8 cellular contexts compared by ENCODE assay signal in the genomic region with DNA sequence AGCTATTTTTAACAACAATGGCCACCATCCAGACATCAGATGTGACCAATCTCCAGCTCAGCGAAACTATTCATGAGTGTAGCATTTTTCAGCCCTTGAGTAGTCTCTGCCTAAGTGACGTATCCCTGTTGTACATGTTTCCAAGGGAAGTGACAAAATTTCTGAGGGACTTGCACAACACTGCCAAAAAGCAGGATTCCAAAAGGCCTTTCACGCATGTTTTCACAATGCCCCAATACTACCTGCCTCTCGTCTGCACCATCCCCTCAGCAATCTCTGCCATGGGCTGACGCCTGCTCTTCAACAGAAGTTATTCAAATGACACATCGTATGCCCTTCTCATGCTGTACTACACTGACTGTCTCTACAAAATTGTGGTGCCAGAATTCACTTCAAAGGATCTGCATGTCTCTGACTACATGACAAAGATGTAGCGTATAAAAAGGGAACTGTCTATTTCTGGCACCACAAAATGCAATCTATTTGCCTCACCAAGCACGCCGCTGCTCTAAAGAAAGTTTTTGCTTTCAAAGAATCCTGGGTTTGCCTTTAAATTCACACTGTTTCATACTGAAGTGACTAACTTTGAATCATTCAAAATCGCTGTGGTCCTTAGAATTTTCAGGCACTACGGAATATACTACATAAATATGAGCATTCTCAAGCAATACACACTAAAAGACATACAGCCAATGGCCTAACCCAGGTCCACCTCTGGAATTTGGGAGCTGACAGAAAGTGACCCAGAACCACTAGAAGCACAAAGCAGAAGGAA. TPM values are rescaled to one million over a fixed set of nuclear protein-coding genes. Genes with fewer than 3 reads are reported as not detected.
DNase-seq lines count a peak whose midpoint lies in the region; ATAC-seq lines count a peak whose summit lies in the region.

No MANE protein-coding gene starts in this region.

- CTCF ChIA-PET in activated CD4-positive, alpha-beta memory T cell treated with anti-CD3 and anti-CD28 coated beads for 36 hours (lab: Charles Lee) = interaction anchor here (0.6 to 0.9 kb wide), 2 partner anchors 20 to 53 kb away, joined by 3 read pairs; no protein-coding TSS in a partner anchor
- CTCF ChIA-PET in activated CD4-positive, alpha-beta memory T cell treated with anti-CD3 and anti-CD28 coated beads, Interleukin-2, amount 10 ng/mL, durations not matched to agents 7 days and 5 days (lab: Charles Lee) = no interaction called here

- ATAC-seq in activated naive CD4-positive, alpha-beta T cell treated with anti-CD3 and anti-CD28 coated beads, Interleukin-2, amount 50 U/mL, for 72 hours = peak; percentile 88 to 94
- ATAC-seq in left cardiac atrium (peak; percentile 84 to 88), HG02678 (IDR thresholded peaks at IDR 0.05; ENCODE audit: unreplicated experiment) (no peak), HG02763 (IDR thresholded peaks at IDR 0.05; ENCODE audit: unreplicated experiment) (no peak)

- no peak overlapping the region for H3K4me3 Mint-ChIP-seq in activated CD4-positive, alpha-beta memory T cell treated with anti-CD3 and anti-CD28 coated beads for 36 hours
- H3K4me3 Mint-ChIP-seq in activated CD4-positive, alpha-beta memory T cell treated with anti-CD3 and anti-CD28 coated beads, Interleukin-2, amount 10 ng/mL, durations not matched to agents 7 days and 5 days = no peak overlapping the region
- H3K4me3 Mint-ChIP-seq in stimulated activated naive CD8-positive, alpha-beta T cell treated with anti-CD3 and anti-CD28 coated beads, Interleukin-15, Interleukin-2, amounts not matched to agents 100 ng/mL and 50 ng/mL, for 24 hours = peak overlapping the region; percentile 55

- peaks cover 12% of the 10 kb centered on the region for H3K9me3 Mint-ChIP-seq in activated CD4-positive, alpha-beta memory T cell treated with anti-CD3 and anti-CD28 coated beads for 36 hours
- peaks cover 4% of the 10 kb centered on the region for H3K9me3 Mint-ChIP-seq in activated CD4-positive, alpha-beta memory T cell treated with anti-CD3 and anti-CD28 coated beads, Interleukin-2, amount 10 ng/mL, durations not matched to agents 7 days and 5 days
- peaks cover 4 to 6% of the 10 kb centered on the region in 2 donors for H3K9me3 Mint-ChIP-seq in activated naive CD4-positive, alpha-beta T cell treated with anti-CD3 and anti-CD28 coated beads, Interleukin-2, amount 50 U/mL, for 72 hours
- H3K9me3 Mint-ChIP-seq in stimulated activated naive CD8-positive, alpha-beta T cell treated with anti-CD3 and anti-CD28 coated beads, Interleukin-15, Interleukin-2, amounts not matched to agents 100 ng/mL and 50 ng/mL, for 24 hours = no peaks in the 10 kb centered on the region

- intact Hi-C loops in activated CD4-positive, alpha-beta memory T cell treated with anti-CD3 and anti-CD28 coated beads for 36 hours (cut with micrococcal nuclease) = no loop called here
- intact Hi-C loops in left cardiac atrium (cut with DNase I) = no loop called here

- DNase-seq in activated CD4-positive, alpha-beta memory T cell treated with anti-CD3 and anti-CD28 coated beads for 36 hours = peak; percentile 27
- no peak for DNase-seq in activated CD4-positive, alpha-beta memory T cell treated with anti-CD3 and anti-CD28 coated beads, Interleukin-2, amount 10 ng/mL, durations not matched to agents 7 days and 5 days
- no peak for DNase-seq in activated naive CD4-positive, alpha-beta T cell treated with anti-CD3 and anti-CD28 coated beads, Interleukin-2, amount 50 U/mL, for 72 hours (ENCODE audit: low spot score in 2 of 2)
- DNase-seq in left cardiac atrium = no peak
- DNase-seq in stimulated activated CD8-positive, alpha-beta memory T cell treated with anti-CD3 and anti-CD28 coated beads, Interleukin-4, amount 100 ng/mL, for 48 hours = no peak

- POLR2A ChIA-PET in activated CD4-positive, alpha-beta memory T cell treated with anti-CD3 and anti-CD28 coated beads for 36 hours (lab: Charles Lee) = interaction anchor here (0.5 to 0.7 kb wide), 2 partner anchors 8 to 69 kb away, joined by 3 to 4 read pairs; no protein-coding TSS in a partner anchor
- POLR2A ChIA-PET in activated CD4-positive, alpha-beta memory T cell treated with anti-CD3 and anti-CD28 coated beads, Interleukin-2, amount 10 ng/mL, durations not matched to agents 7 days and 5 days (lab: Charles Lee) = no interaction called here

- H3K27me3 Mint-ChIP-seq in activated CD4-positive, alpha-beta memory T cell treated with anti-CD3 and anti-CD28 coated beads for 36 hours = no peaks in the 10 kb centered on the region
- H3K27me3 Mint-ChIP-seq in activated CD4-positive, alpha-beta memory T cell treated with anti-CD3 and anti-CD28 coated beads, Interleukin-2, amount 10 ng/mL, durations not matched to agents 7 days and 5 days = no peaks in the 10 kb centered on the region
- H3K27me3 Mint-ChIP-seq in stimulated activated naive CD8-positive, alpha-beta T cell treated with anti-CD3 and anti-CD28 coated beads, Interleukin-15, Interleukin-2, amounts not matched to agents 100 ng/mL and 50 ng/mL, for 24 hours = no peaks in the 10 kb centered on the region

- no peak overlapping the region for H3K27ac Mint-ChIP-seq in activated CD4-positive, alpha-beta memory T cell treated with anti-CD3 and anti-CD28 coated beads for 36 hours
- H3K27ac Mint-ChIP-seq in activated CD4-positive, alpha-beta memory T cell treated with anti-CD3 and anti-CD28 coated beads, Interleukin-2, amount 10 ng/mL, durations not matched to agents 7 days and 5 days = no peak overlapping the region
- H3K27ac Mint-ChIP-seq in activated naive CD4-positive, alpha-beta T cell treated with anti-CD3 and anti-CD28 coated beads, Interleukin-2, amount 50 U/mL, for 72 hours = peak overlapping the region in 1 of 2 donors; percentile 31
- H3K27ac Mint-ChIP-seq in stimulated activated naive CD8-positive, alpha-beta T cell treated with anti-CD3 and anti-CD28 coated beads, Interleukin-15, Interleukin-2, amounts not matched to agents 100 ng/mL and 50 ng/mL, for 24 hours = peak overlapping the region; percentile 16

- H3K4me1 Mint-ChIP-seq in activated CD4-positive, alpha-beta memory T cell treated with anti-CD3 and anti-CD28 coated beads for 36 hours (ENCODE audit: low read depth) = peaks cover 79% of the 10 kb centered on the region
- H3K4me1 Mint-ChIP-seq in activated CD4-positive, alpha-beta memory T cell treated with anti-CD3 and anti-CD28 coated beads, Interleukin-2, amount 10 ng/mL, durations not matched to agents 7 days and 5 days = peaks cover 31% of the 10 kb centered on the region
- peaks cover 85% of the 10 kb centered on the region for H3K4me1 Mint-ChIP-seq in stimulated activated naive CD8-positive, alpha-beta T cell treated with anti-CD3 and anti-CD28 coated beads, Interleukin-15, Interleukin-2, amounts not matched to agents 100 ng/mL and 50 ng/mL, for 24 hours (ENCODE audit: low read depth)

- H3K36me3 Mint-ChIP-seq in activated CD4-positive, alpha-beta memory T cell treated with anti-CD3 and anti-CD28 coated beads for 36 hours = peaks cover 23% of the 10 kb centered on the region
- H3K36me3 Mint-ChIP-seq in activated CD4-positive, alpha-beta memory T cell treated with anti-CD3 and anti-CD28 coated beads, Interleukin-2, amount 10 ng/mL, durations not matched to agents 7 days and 5 days (ENCODE audit: low read depth) = peaks cover 38% of the 10 kb centered on the region
- H3K36me3 Mint-ChIP-seq in activated naive CD4-positive, alpha-beta T cell treated with anti-CD3 and anti-CD28 coated beads, Interleukin-2, amount 50 U/mL, for 72 hours = peaks cover 0 to 25% of the 10 kb centered on the region in 2 donors
- peaks cover 34% of the 10 kb centered on the region for H3K36me3 Mint-ChIP-seq in stimulated activated naive CD8-positive, alpha-beta T cell treated with anti-CD3 and anti-CD28 coated beads, Interleukin-15, Interleukin-2, amounts not matched to agents 100 ng/mL and 50 ng/mL, for 24 hours (ENCODE audit: low read depth)

RNA-seq across cellular contexts. Expression of a gene that starts 32.9 kb away (rescaled TPM):
- 100 to 1,000 TPM; 115 to 128 TPM for total RNA-seq in activated CD4-positive, alpha-beta memory T cell treated with anti-CD3 and anti-CD28 coated beads for 36 hours
- 100 to 1,000 TPM; 204 to 205 TPM for total RNA-seq in activated CD4-positive, alpha-beta memory T cell treated with anti-CD3 and anti-CD28 coated beads, Interleukin-2, amount 10 ng/mL, durations not matched to agents 7 days and 5 days
- 100 to 1,000 TPM in 1 of 2 donors, 10 to 100 TPM in 1; 95.3 to 133 TPM for total RNA-seq in activated naive CD4-positive, alpha-beta T cell treated with anti-CD3 and anti-CD28 coated beads, Interleukin-2, amount 50 U/mL, for 72 hours
- 10 to 100 TPM; 83.7 to 98.7 TPM for total RNA-seq in left cardiac atrium

Comparison
In these comparisons a context has a peak if more than half of its experiments do, and no peak if none do; other contexts are left out.
1. ATAC-seq: peak in activated naive CD4-positive, alpha-beta T cell treated with anti-CD3 and anti-CD28 coated beads, Interleukin-2, amount 50 U/mL, for 72 hours (2 of 2) and left cardiac atrium (2 of 2); none in HG02678 (single experiment) and HG02763 (single experiment).